27 cellular contexts compared by ENCODE assay signal in genomic region chr4:154589296-154590197, GRCh38. TPM values are rescaled to one million over a fixed set of nuclear protein-coding genes. Genes with fewer than 3 reads are reported as not detected.
"Had no signal": no experiment of that assay in that cellular context is flagged by ENCODE, and none has a peak within 500 bp of the region (broad histone marks: within the 10 kb centered on the region; RNA-seq: fewer than 3 reads in every experiment).

No MANE protein-coding gene starts in this region.

- H3K9me3 Mint-ChIP-seq: activated CD8-positive, alpha-beta T cell treated with anti-CD3 and anti-CD28 coated beads for 36 hours; activated naive CD4-positive, alpha-beta T cell treated with anti-CD3 and anti-CD28 coated beads, Interleukin-2, amount 50 U/mL, for 24 hours; activated T-cell treated with anti-CD3 and anti-CD28 coated beads, Interleukin-2, amount 50 U/mL, for 72 hours; activated T-helper 2 cell treated with anti-CD3 and anti-CD28 coated beads, Interferon-gamma antibody, Interleukin-2, Interleukin-4, amounts not matched to agents 10 μg/mL and 5 μg/mL and 100 μg/mL, durations not matched to agents 14 hours and 24 hours and 36 hours; T-cell had no signal

- H3K4me1 ChIP-seq: breast epithelium had no signal

- H3K36me3 ChIP-seq: breast epithelium, WERI-Rb-1 had no signal

- ATAC-seq: activated CD4-positive, CD25-positive, alpha-beta regulatory T cell treated with anti-CD3 and anti-CD28 coated beads, Interleukin-2, amount 50 U/mL, for 24 hours; activated CD8-positive, alpha-beta T cell treated with anti-CD3 and anti-CD28 coated beads for 36 hours; activated T-cell treated with anti-CD3 and anti-CD28 coated beads, Interleukin-2, amount 50 U/mL, for 72 hours; Panc1; Right ventricle myocardium inferior; T-cell had no signal

- H3K27ac Mint-ChIP-seq: activated CD8-positive, alpha-beta T cell treated with anti-CD3 and anti-CD28 coated beads for 36 hours; activated naive CD4-positive, alpha-beta T cell treated with anti-CD3 and anti-CD28 coated beads, Interleukin-2, amount 50 U/mL, for 24 hours; activated T-cell treated with anti-CD3 and anti-CD28 coated beads, Interleukin-2, amount 50 U/mL, for 72 hours; activated T-helper 2 cell treated with anti-CD3 and anti-CD28 coated beads, Interferon-gamma antibody, Interleukin-2, Interleukin-4, amounts not matched to agents 10 μg/mL and 5 μg/mL and 100 μg/mL, durations not matched to agents 14 hours and 24 hours and 36 hours; T-cell had no signal

- H3K9me3 ChIP-seq: breast epithelium had no signal

- H3K9ac ChIP-seq: KMS-11 had no signal

- H3K4me2 ChIP-seq: KMS-11 had no signal

- H3K36me3 Mint-ChIP-seq: activated naive CD4-positive, alpha-beta T cell treated with anti-CD3 and anti-CD28 coated beads, Interleukin-2, amount 50 U/mL, for 24 hours; T-cell had no signal

- H3K27ac ChIP-seq: breast epithelium, KMS-11, SK-N-MC, WERI-Rb-1 had no signal

- H3K4me1 Mint-ChIP-seq: activated naive CD4-positive, alpha-beta T cell treated with anti-CD3 and anti-CD28 coated beads, Interleukin-2, amount 50 U/mL, for 24 hours; T-cell had no signal

- H3K4me3 ChIP-seq: breast epithelium, SK-N-MC had no signal

- DNase-seq: activated CD4-positive, alpha-beta T cell treated with anti-CD3 and anti-CD28 coated beads for 4 hours; activated CD8-positive, alpha-beta memory T cell treated with anti-CD3 and anti-CD28 coated beads, Interleukin-2, amount 50 U/mL, for 4 hours; activated CD8-positive, alpha-beta T cell treated with anti-CD3 and anti-CD28 coated beads for 36 hours; activated T-cell treated with anti-CD3 and anti-CD28 coated beads, Interleukin-2, amount 50 U/mL, for 72 hours; aorta; caudate nucleus; NCI-H1092; NCI-H1417; NCI-H1694 treated with DMSO at 0.1 percent for 48 hours; NCI-H2081; NCI-H510A treated with DMSO at 0.1 percent for 48 hours; NCI-H69; NK-92 treated with Interleukin-12 subunit alpha and Interleukin-12 subunit beta, amount 100 ng/mL, for 24 hours; OCI-M1; RPMI8226; T-cell; WERI-Rb-1 had no signal

- H3K27me3 ChIP-seq: breast epithelium had no signal

- H3K4me3 Mint-ChIP-seq: activated CD8-positive, alpha-beta T cell treated with anti-CD3 and anti-CD28 coated beads for 36 hours; activated naive CD4-positive, alpha-beta T cell treated with anti-CD3 and anti-CD28 coated beads, Interleukin-2, amount 50 U/mL, for 24 hours; activated T-cell treated with anti-CD3 and anti-CD28 coated beads, Interleukin-2, amount 50 U/mL, for 72 hours; T-cell had no signal

RNA-seq across cellular contexts. Expression of gene FGA, which starts 1.0 kb away (rescaled TPM):
- total RNA-seq: activated CD8-positive, alpha-beta T cell treated with anti-CD3 and anti-CD28 coated beads for 36 hours; activated T-cell treated with anti-CD3 and anti-CD28 coated beads, Interleukin-2, amount 50 U/mL, for 72 hours; activated T-helper 2 cell treated with anti-CD3 and anti-CD28 coated beads, Interferon-gamma antibody, Interleukin-2, Interleukin-4, amounts not matched to agents 10 μg/mL and 5 μg/mL and 100 μg/mL, durations not matched to agents 14 hours and 24 hours and 36 hours; aorta; MCF 10A; Right ventricle myocardium inferior; T-helper 2 cell treated with Interferon-gamma antibody and Interleukin-4, amounts not matched to agents 100 ng/mL and 5 ng/mL, for 36 hours had no signal

RNA-seq across cellular contexts. Expression of gene FGG, which starts 22.9 kb away (rescaled TPM):
- total RNA-seq: activated CD8-positive, alpha-beta T cell treated with anti-CD3 and anti-CD28 coated beads for 36 hours; activated T-cell treated with anti-CD3 and anti-CD28 coated beads, Interleukin-2, amount 50 U/mL, for 72 hours; activated T-helper 2 cell treated with anti-CD3 and anti-CD28 coated beads, Interferon-gamma antibody, Interleukin-2, Interleukin-4, amounts not matched to agents 10 μg/mL and 5 μg/mL and 100 μg/mL, durations not matched to agents 14 hours and 24 hours and 36 hours; Right ventricle myocardium inferior; T-helper 2 cell treated with Interferon-gamma antibody and Interleukin-4, amounts not matched to agents 100 ng/mL and 5 ng/mL, for 36 hours had no signal

RNA-seq across cellular contexts. Expression of gene FGB, which starts 26.7 kb away (rescaled TPM):
- total RNA-seq: activated CD8-positive, alpha-beta T cell treated with anti-CD3 and anti-CD28 coated beads for 36 hours; activated T-cell treated with anti-CD3 and anti-CD28 coated beads, Interleukin-2, amount 50 U/mL, for 72 hours; activated T-helper 2 cell treated with anti-CD3 and anti-CD28 coated beads, Interferon-gamma antibody, Interleukin-2, Interleukin-4, amounts not matched to agents 10 μg/mL and 5 μg/mL and 100 μg/mL, durations not matched to agents 14 hours and 24 hours and 36 hours; aorta; MCF 10A; Right ventricle myocardium inferior; T-helper 2 cell treated with Interferon-gamma antibody and Interleukin-4, amounts not matched to agents 100 ng/mL and 5 ng/mL, for 36 hours had no signal
